ENCODE assay signal across 2 cellular contexts in genomic region chr11:86592047-86592564, GRCh38.
TF ChIP-seq lines count a peak whose summit lies in the region.

No MANE protein-coding gene starts in this region.

TF ChIP-seq in IMR-90, 13 proteins besides CTCF, POLR2A, EP300 and RAD21 (continued from another document):
- TF ChIP-seq MXI1 (IDR thresholded peaks at IDR 0.05; ENCODE audit: borderline replicate concordance, low read depth, low read length), result no peak
- no peak for TF ChIP-seq CHD1 (IDR thresholded peaks at IDR 0.05; ENCODE audit: low read depth, low read length)
- no peak for TF ChIP-seq ELK1 (IDR thresholded peaks at IDR 0.05; ENCODE audit: borderline replicate concordance, low read depth, low read length)
- peak; percentile 41; the same call in 1 of the 2 replicates for TF ChIP-seq BHLHE40 (IDR thresholded peaks at IDR 0.05; ENCODE audit: low read depth, low read length)
- peak; percentile 22 for TF ChIP-seq RCOR1 (IDR thresholded peaks at IDR 0.05; ENCODE audit: insufficient replicate concordance, low read length)
- no peak for TF ChIP-seq MAFK (IDR thresholded peaks at IDR 0.05; ENCODE audit: low read depth, low read length)

TF ChIP-seq in GM12878, 131 proteins besides CTCF, POLR2A, EP300 and RAD21 (continued from another document):
- TF ChIP-seq BCLAF1 (IDR thresholded peaks at IDR 0.05) (no peak), SREBF2 (IDR thresholded peaks at IDR 0.05; ENCODE audit: low read length) (no peak), FOXK2 (IDR thresholded peaks at IDR 0.05) (no peak), NFIC (IDR thresholded peaks at IDR 0.05; ENCODE audit: low read depth, low read length) (no peak), ZNF687 (IDR thresholded peaks at IDR 0.05) (no peak), SREBF1 (IDR thresholded peaks at IDR 0.05; ENCODE audit: low read length) (no peak), MLLT1 (IDR thresholded peaks at IDR 0.05) (no peak), ZNF217 (IDR thresholded peaks at IDR 0.05) (no peak), ELK1 (IDR thresholded peaks at IDR 0.05; ENCODE audit: low read depth, low read length) (no peak), CEBPZ (IDR thresholded peaks at IDR 0.05; ENCODE audit: low read depth, low read length) (no peak), NFXL1 (IDR thresholded peaks at IDR 0.05; ENCODE audit: borderline replicate concordance) (no peak)
